In the genomic region with DNA sequence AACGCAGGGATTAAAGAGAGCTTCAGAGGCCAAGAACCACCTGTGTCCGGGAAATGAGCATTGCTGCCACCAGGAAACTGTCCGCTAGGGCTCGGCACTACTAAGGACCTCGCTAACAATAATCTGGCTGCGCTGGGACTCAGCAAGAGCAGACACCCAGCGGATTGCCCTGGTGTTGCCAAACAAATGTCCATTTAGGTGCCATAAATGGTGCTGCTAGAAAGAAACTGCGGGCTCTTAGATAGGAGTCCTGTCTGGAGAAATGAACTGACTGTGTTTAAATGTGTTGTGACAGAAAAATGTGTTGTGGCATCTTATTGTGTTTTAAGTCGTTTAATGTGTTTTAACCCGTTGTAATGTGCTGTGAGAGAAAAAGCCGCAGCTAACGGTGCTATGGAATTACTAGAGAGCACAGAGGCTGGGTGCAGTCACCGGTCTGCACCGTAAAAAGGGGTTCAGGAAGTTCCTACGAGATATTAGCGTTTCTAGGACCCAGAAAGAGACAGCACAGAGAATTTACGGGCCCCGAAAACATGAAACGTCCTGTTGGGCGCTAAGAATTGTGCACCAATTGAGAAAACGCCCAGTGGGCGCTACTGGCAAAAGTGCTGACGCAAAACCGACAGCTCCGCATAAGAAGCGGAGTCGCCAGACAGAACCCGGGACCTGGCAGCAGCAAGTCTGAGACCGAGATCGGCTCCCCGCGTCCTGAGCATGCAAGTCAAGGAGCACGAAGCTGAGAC, we compare ENCODE assay signal across 8 cellular contexts.
DNase-seq lines count a peak whose midpoint lies in the region; ATAC-seq, FAIRE-seq and TF ChIP-seq lines count a peak whose summit lies in the region.

No MANE protein-coding gene starts in this region.

- H3K36me3 Mint-ChIP-seq in MCF 10A (ENCODE audit: insufficient read depth, unreplicated experiment): peaks cover 4% of the 10 kb centered on the region
- no peaks in the 10 kb centered on the region for H3K36me3 Mint-ChIP-seq in stimulated activated memory B cell treated with anti-CD40 and anti-IgM and Interleukin-4, amounts not matched to agents 10 μg/mL and 1 μg/mL and 100 μg/mL, for 72 hours
- H3K36me3 Mint-ChIP-seq in neural progenitor cell: no peaks in the 10 kb centered on the region

- H3K27me3 Mint-ChIP-seq in MCF 10A (ENCODE audit: insufficient read depth, unreplicated experiment) (no peaks in the 10 kb centered on the region), neural progenitor cell (ENCODE audit: insufficient read depth, low read depth) (peaks cover 5% of the 10 kb centered on the region)
- peaks cover under 1% of the 10 kb centered on the region for H3K27me3 Mint-ChIP-seq in stimulated activated memory B cell treated with anti-CD40 and anti-IgM and Interleukin-4, amounts not matched to agents 10 μg/mL and 1 μg/mL and 100 μg/mL, for 72 hours

- intact Hi-C loops in MCF 10A (cut with micrococcal nuclease): loop anchor here (1.0 to 2.0 kb wide), 5 partner anchors 35 to 156 kb away; no protein-coding TSS in a partner anchor
- intact Hi-C loops in HepG2 (cut with micrococcal nuclease; ENCODE audit: unreplicated experiment): loop anchor here (5.0 kb wide), 1 partner anchor 48 kb away; no protein-coding TSS in a partner anchor

- H3K4me1 ChIP-seq in HepG2 (ENCODE audit: insufficient read depth, low read length): no peaks in the 10 kb centered on the region
- no peaks in the 10 kb centered on the region for H3K4me1 ChIP-seq in neural progenitor cell

- POLR2A ChIA-PET in MCF 10A (lab: Yijun Ruan, JAX): interaction anchor here (0.6 to 3.6 kb wide), 6 partner anchors 9 to 1045 kb away, joined by 3 to 17 read pairs (median 4); a partner anchor contains a TSS
- POLR2A ChIA-PET in HepG2 (lab: Yijun Ruan, JAX): interaction anchor here (0.5 to 1.1 kb wide), 4 partner anchors 31 to 115 kb away, joined by 3 read pairs; no protein-coding TSS in a partner anchor

- H3K9me3 Mint-ChIP-seq in MCF 10A (ENCODE audit: unreplicated experiment) (peaks cover 6% of the 10 kb centered on the region), neural progenitor cell (peaks cover 27% of the 10 kb centered on the region)
- no peaks in the 10 kb centered on the region for H3K9me3 Mint-ChIP-seq in stimulated activated memory B cell treated with anti-CD40 and anti-IgM and Interleukin-4, amounts not matched to agents 10 μg/mL and 1 μg/mL and 100 μg/mL, for 72 hours

- TF ChIP-seq RAD21 in HepG2 (CRISPR knock-in tag; IDR thresholded peaks at IDR 0.05): no peak

- H3K4me3 Mint-ChIP-seq in MCF 10A (ENCODE audit: unreplicated experiment): no peak overlapping the region
- peak overlapping the region; percentile 86 for H3K4me3 Mint-ChIP-seq in stimulated activated memory B cell treated with anti-CD40 and anti-IgM and Interleukin-4, amounts not matched to agents 10 μg/mL and 1 μg/mL and 100 μg/mL, for 72 hours
- H3K4me3 Mint-ChIP-seq in neural progenitor cell: no peak overlapping the region

- no peak for TF ChIP-seq POLR2A in HepG2 (IDR thresholded peaks at IDR 0.05; ENCODE audit: insufficient read depth in 1 of 2, low read depth in 2 of 2, low read length in 2 of 2)

- H4K20me1 ChIP-seq in HepG2 (ENCODE audit: insufficient read depth, low read length): no peaks in the 10 kb centered on the region
- no peaks in the 10 kb centered on the region for H4K20me1 ChIP-seq in neural progenitor cell (ENCODE audit: low read depth)

- TF ChIP-seq CTCF in WERI-Rb-1 (IDR thresholded peaks at IDR 0.05; ENCODE audit: low read depth, low read length): no peak
- no peak for TF ChIP-seq CTCF in MCF 10A (IDR thresholded peaks at IDR 0.05; ENCODE audit: unreplicated experiment)
- peak; percentile 35 for TF ChIP-seq CTCF in HepG2 (CRISPR knock-in tag; IDR thresholded peaks at IDR 0.05)
- TF ChIP-seq CTCF in neural progenitor cell (IDR thresholded peaks at IDR 0.05): no peak

- H2AFZ ChIP-seq in HepG2 (ENCODE audit: low read length) (no peak overlapping the region), neural progenitor cell (replicated peaks) (no peak overlapping the region)

- H3K4me3 ChIP-seq in WERI-Rb-1 (ENCODE audit: low read depth, low read length) (no peak overlapping the region), HepG2 (replicated peaks in 1 of 3; ENCODE audit: insufficient read depth in 1 of 3, low read depth in 2 of 3, low read length in 3 of 3) (no peak overlapping the region; a peak in 1 of 6 replicates), neural progenitor cell (no peak overlapping the region)

- DNase-seq in DMS114 treated with DMSO at 0.1 percent for 48 hours (lab: John Stamatoyannopoulos, UW; ENCODE audit: unreplicated experiment) (peak; percentile 73), HuH-7.5 (ENCODE audit: low spot score) (peak; percentile 71), WERI-Rb-1 (peak; percentile 14), MCF 10A (ENCODE audit: unreplicated experiment) (no peak), HepG2 (ENCODE audit: low spot score) (peak; percentile 76), neural progenitor cell (ENCODE audit: low spot score) (no peak)

- TF ChIP-seq EP300 in HepG2 (IDR thresholded peaks at IDR 0.05; ENCODE audit: low read depth in 2 of 2, low read length in 2 of 2) (no peak), HepG2 (CRISPR knock-in tag; IDR thresholded peaks at IDR 0.05; ENCODE audit: borderline replicate concordance) (no peak)

- peak; percentile 85 for FAIRE-seq in HepG2 (lab: Jason Lieb, UNC)

- peaks cover 39% of the 10 kb centered on the region for H3K9me3 ChIP-seq in WERI-Rb-1 (ENCODE audit: severe bottlenecking)
- H3K9me3 ChIP-seq in HepG2 (ENCODE audit: low read length): no peaks in the 10 kb centered on the region
- no peaks in the 10 kb centered on the region for H3K9me3 ChIP-seq in neural progenitor cell (ENCODE audit: low read depth)

- in situ Hi-C loops in HepG2 (cut with HindIII; ENCODE audit: extremely low pct_ligation_motif_present, low pct_unique_long_range_greater_than_20kb): no loop called here

- CTCF ChIA-PET in MCF 10A (lab: Yijun Ruan, JAX): interaction anchor here (0.6 to 2.9 kb wide), 4 partner anchors 40 to 641 kb away, joined by 3 to 10 read pairs (median 3); no protein-coding TSS in a partner anchor
- CTCF ChIA-PET in HepG2 (lab: Yijun Ruan, JAX; ENCODE audit: low intra/inter-chr PET ratio, low total read pairs): no interaction called here

- ATAC-seq in GM21423 (IDR thresholded peaks at IDR 0.05; ENCODE audit: unreplicated experiment): peak; percentile 70
- ATAC-seq in HepG2: peak; percentile 100
- ATAC-seq in stimulated activated memory B cell treated with anti-CD40 and anti-IgM and Interleukin-4, amounts not matched to agents 10 μg/mL and 1 μg/mL and 100 μg/mL, for 72 hours: peak; percentile 80

- H3K36me3 ChIP-seq in WERI-Rb-1: no peaks in the 10 kb centered on the region
- H3K36me3 ChIP-seq in HepG2 (replicated peaks in 1 of 2; ENCODE audit: control insufficient read depth in 1 of 2, insufficient read depth in 2 of 2, low read length in 2 of 2): no peaks in the 10 kb centered on the region
- H3K36me3 ChIP-seq in neural progenitor cell: no peaks in the 10 kb centered on the region

- H3K27ac ChIP-seq in WERI-Rb-1: no peak overlapping the region
- no peak overlapping the region for H3K27ac ChIP-seq in HepG2 (ENCODE audit: extremely low read length, insufficient read depth, low read length)
- H3K27ac ChIP-seq in neural progenitor cell: no peak overlapping the region

- peaks cover 8% of the 10 kb centered on the region for H3K4me1 Mint-ChIP-seq in MCF 10A (ENCODE audit: insufficient read depth, unreplicated experiment)
- peaks cover 29% of the 10 kb centered on the region for H3K4me1 Mint-ChIP-seq in stimulated activated memory B cell treated with anti-CD40 and anti-IgM and Interleukin-4, amounts not matched to agents 10 μg/mL and 1 μg/mL and 100 μg/mL, for 72 hours
- H3K4me1 Mint-ChIP-seq in neural progenitor cell: no peaks in the 10 kb centered on the region

- H3F3A ChIP-seq in neural progenitor cell (ENCODE audit: low read depth): no peaks in the 10 kb centered on the region

- peak overlapping the region; percentile 25 for H3K4me2 ChIP-seq in HepG2 (ENCODE audit: low read depth, low read length)
- no peak overlapping the region for H3K4me2 ChIP-seq in neural progenitor cell

- H3K79me2 ChIP-seq in HepG2 (ENCODE audit: insufficient read depth, low read length): no peaks in the 10 kb centered on the region
- no peaks in the 10 kb centered on the region for H3K79me2 ChIP-seq in neural progenitor cell (ENCODE audit: low read depth)

- H3K27me3 ChIP-seq in WERI-Rb-1 (ENCODE audit: insufficient read depth, low read depth, severe bottlenecking): peaks cover 92% of the 10 kb centered on the region
- peaks cover 3 to 6% of the 10 kb centered on the region in 2 experiments; a peak in 3 of 5 replicates for H3K27me3 ChIP-seq in HepG2 (ENCODE audit: control insufficient read depth in 1 of 2, insufficient read depth in 2 of 2, low read length in 2 of 2)
- peaks cover 2% of the 10 kb centered on the region for H3K27me3 ChIP-seq in neural progenitor cell

- WGBS in HepG2 (ENCODE audit: low lambda C conversion rate): 71% methylated on average over 33 of the region's 33 CpGs

- BruUV-seq in MCF 10A (replicated peaks; lab: Mats Ljungman, UMichigan) (no TSS peak), HepG2 (replicated peaks; lab: Mats Ljungman, UMichigan) (no TSS peak)

- H3K27ac Mint-ChIP-seq in MCF 10A (ENCODE audit: low read depth, unreplicated experiment): peak overlapping the region; percentile 85
- peak overlapping the region; percentile 99 for H3K27ac Mint-ChIP-seq in stimulated activated memory B cell treated with anti-CD40 and anti-IgM and Interleukin-4, amounts not matched to agents 10 μg/mL and 1 μg/mL and 100 μg/mL, for 72 hours
- no peak overlapping the region for H3K27ac Mint-ChIP-seq in neural progenitor cell

- H3K9ac ChIP-seq in HepG2 (ENCODE audit: insufficient read depth, low read depth, low read length): no peak overlapping the region
- no peak overlapping the region for H3K9ac ChIP-seq in neural progenitor cell

TF ChIP-seq in HepG2, 621 proteins besides CTCF, POLR2A, EP300 and RAD21 (continues in another document):
- no peak for TF ChIP-seq PAX8 (CRISPR knock-in tag; IDR thresholded peaks at IDR 0.05; ENCODE audit: borderline replicate concordance)

Comparison
In these comparisons a context has a peak if more than half of its experiments do, and no peak if none do; other contexts are left out.
1. DNase-seq: peak in DMS114 treated with DMSO at 0.1 percent for 48 hours (single experiment), HuH-7.5 (single experiment), WERI-Rb-1 (single experiment) and HepG2 (single experiment); none in MCF 10A (single experiment) and neural progenitor cell (single experiment).
2. Peak in every context shown above with its lines, with median percentiles within 50 percentile points of each other: ATAC-seq.